In genomic region chr1:220770245-220770913, GRCh38 we compare ENCODE assay signal across 15 cellular contexts. TPM values are rescaled to one million over a fixed set of nuclear protein-coding genes. Genes with fewer than 3 reads are reported as not detected.
DNase-seq lines count a peak whose midpoint lies in the region; ATAC-seq and TF ChIP-seq lines count a peak whose summit lies in the region.
"Had no signal": no experiment of that assay in that cellular context is flagged by ENCODE, and none has a peak within 500 bp of the region (broad histone marks: within the 10 kb centered on the region; RNA-seq: fewer than 3 reads in every experiment).

No MANE protein-coding gene starts in this region.

- no peak overlapping the region for H4K8ac ChIP-seq in trophoblast cell (ENCODE audit: low read depth, low read length)

- peaks cover 0 to 76% (median 36%) of the 10 kb centered on the region in 9 donors for H3K36me3 ChIP-seq in heart left ventricle
- no peaks in the 10 kb centered on the region for H3K36me3 ChIP-seq in trophoblast cell (ENCODE audit: control insufficient read depth in 1 of 2, insufficient read depth in 2 of 2, low read length in 2 of 2)
- H3K36me3 ChIP-seq: breast epithelium had no signal

- H3K4me1 ChIP-seq in heart left ventricle: peaks cover 0 to 37% (median 17%) of the 10 kb centered on the region in 12 donors
- peaks cover 0 to 9% of the 10 kb centered on the region in 2 experiments for H3K4me1 ChIP-seq in trophoblast cell (ENCODE audit: control insufficient read depth in 1 of 2, insufficient read depth in 2 of 2, low read length in 2 of 2)
- H3K4me1 ChIP-seq: breast epithelium, tibial nerve had no signal

- peak overlapping the region; percentile 63 for H2BK12ac ChIP-seq in trophoblast cell (ENCODE audit: low read length)

- H3K23ac ChIP-seq in trophoblast cell (ENCODE audit: low read length): no peak overlapping the region

- no peak for TF ChIP-seq POLR2A in heart left ventricle (IDR thresholded peaks at IDR 0.05)

- H3K27me3 ChIP-seq in heart left ventricle (no peaks in the 10 kb centered on the region), trophoblast cell (ENCODE audit: insufficient read depth, low read length) (no peaks in the 10 kb centered on the region)
- H3K27me3 ChIP-seq: breast epithelium, tibial nerve had no signal

- peak overlapping the region; percentile 19 for H4K91ac ChIP-seq in trophoblast cell (ENCODE audit: low read depth, low read length)

- no peak overlapping the region for H2AK5ac ChIP-seq in trophoblast cell (ENCODE audit: low read length)

- no peak overlapping the region for H3K4me3 ChIP-seq in heart left ventricle
- H3K4me3 ChIP-seq in trophoblast cell (ENCODE audit: low read depth, low read length): no peak overlapping the region
- H3K4me3 ChIP-seq: breast epithelium, tibial nerve had no signal

- H2BK120ac ChIP-seq in trophoblast cell (ENCODE audit: insufficient read depth, low read length, poor library complexity): no peak overlapping the region

- no peak overlapping the region for H2AFZ ChIP-seq in trophoblast cell (ENCODE audit: insufficient read depth, low read length, poor library complexity)

- no peaks in the 10 kb centered on the region for H3K9me3 ChIP-seq in heart left ventricle
- no peaks in the 10 kb centered on the region for H3K9me3 ChIP-seq in trophoblast cell (ENCODE audit: insufficient read depth, low read depth, low read length)
- H3K9me3 ChIP-seq: breast epithelium, tibial nerve had no signal

- H3K4ac ChIP-seq in trophoblast cell (ENCODE audit: low read depth, low read length): no peak overlapping the region

- H4K12ac ChIP-seq in trophoblast cell (ENCODE audit: low read depth, low read length): no peak overlapping the region

- TF ChIP-seq CTCF in heart left ventricle (IDR thresholded peaks at IDR 0.05): no peak

- H3K18ac ChIP-seq in trophoblast cell (ENCODE audit: low read length): no peak overlapping the region

- H3K4me2 ChIP-seq in trophoblast cell (ENCODE audit: low read length): no peak overlapping the region

- no peak overlapping the region for H3K14ac ChIP-seq in trophoblast cell (ENCODE audit: low read length)

- no peaks in the 10 kb centered on the region for H3K79me1 ChIP-seq in trophoblast cell (ENCODE audit: low read length)

- no peak overlapping the region for H3K9ac ChIP-seq in trophoblast cell (ENCODE audit: low read length)

- H2BK5ac ChIP-seq in trophoblast cell (ENCODE audit: low read depth, low read length, poor library complexity): no peak overlapping the region

- ATAC-seq in heart left ventricle: peak in 3 of 4 donors; percentile 25 to 47 (median 36)
- no peak for ATAC-seq in Right ventricle myocardium superior (ENCODE audit: poor library complexity)
- ATAC-seq in GM21825 (IDR thresholded peaks at IDR 0.05; ENCODE audit: unreplicated experiment): peak; percentile 75
- peak; percentile 64 for ATAC-seq in HG03439 (IDR thresholded peaks at IDR 0.05; ENCODE audit: unreplicated experiment)
- ATAC-seq: left cardiac atrium had no signal

- intact Hi-C loops in heart left ventricle (cut with DNase I): loop anchor here in 7 of 10 donors (5.0 to 10.0 kb wide), 9 partner anchors 78 to 776 kb away; partner anchors contain the start of gene C1orf115 (in 1 of the 7)
- intact Hi-C loops in Right ventricle myocardium superior (cut with DNase I): no loop called here

- WGBS in heart left ventricle, 4 donors: 75 to 83% (median 79%) methylated on average over 15 of the region's 15 CpGs
- WGBS in trophoblast cell (ENCODE audit: extremely low coverage, insufficient coverage, insufficient read length): no CpG with 5 or more reads among the region's 15 CpGs

- H3K27ac ChIP-seq in heart left ventricle (peak overlapping the region in 2 of 12 donors; percentile 14 to 40), trophoblast cell (ENCODE audit: low read depth, low read length) (no peak overlapping the region)
- H3K27ac ChIP-seq: 22Rv1, breast epithelium, tibial nerve had no signal

- DNase-seq in heart left ventricle: peak in 1 of 5 donors; percentile 39
- no peak for DNase-seq in Right ventricle myocardium superior
- peak in 1 of 2 donors; percentile 9 for DNase-seq in trophoblast cell
- no peak for DNase-seq in CD1c-positive myeloid dendritic cell (ENCODE audit: extremely low spot score)
- DNase-seq in NCI-H1417 (lab: John Stamatoyannopoulos, UW): no peak
- DNase-seq in stimulated activated CD4-positive, alpha-beta T cell treated with anti-CD3 and anti-CD28 coated beads, Interleukin-12 subunit alpha, Interleukin-12 subunit beta, amount 100 ng/mL, for 4 hours: no peak
- DNase-seq: left cardiac atrium, NCI-H1048 had no signal

- H3K79me2 ChIP-seq in trophoblast cell (ENCODE audit: control insufficient read depth, insufficient read depth, low read length, poor library complexity): no peaks in the 10 kb centered on the region

RNA-seq across cellular contexts. Expression of gene MTARC1, which starts 16.3 kb away (rescaled TPM):
- total RNA-seq in heart left ventricle (10 to 100 TPM in 4 of 9 donors, 1 to 10 TPM in 5; 2.3 to 22.8 (median 6.4) TPM), Right ventricle myocardium superior (6.9 TPM)
- 10 to 100 TPM in 1 of 2 donors, 1 to 10 TPM in 1; 3.7 to 11.2 TPM for polyA plus RNA-seq in heart left ventricle
- polyA plus RNA-seq in trophoblast cell (2013): 25.0 and 26.3 TPM in 2 replicates
- total RNA-seq: G401; T-helper 1 cell treated with Interleukin-12 subunit alpha and Interleukin-12 subunit beta and Interleukin-4 antibody, amounts not matched to agents 30 ng/mL and 1 ng/mL, for 36 hours had no signal

RNA-seq across cellular contexts. Expression of gene MTARC2, which starts 22.3 kb away (rescaled TPM):
- total RNA-seq in heart left ventricle (10 to 100 TPM; 16.5 to 29.1 (median 24.2) TPM), Right ventricle myocardium superior (23.2 TPM)
- polyA plus RNA-seq in heart left ventricle: 10 to 100 TPM; 10.4 to 17.3 TPM
- polyA plus RNA-seq in trophoblast cell (2013): 5.5 and 5.6 TPM in 2 replicates
- total RNA-seq: G401; T-helper 1 cell treated with Interleukin-12 subunit alpha and Interleukin-12 subunit beta and Interleukin-4 antibody, amounts not matched to agents 30 ng/mL and 1 ng/mL, for 36 hours had no signal
